In genomic region chr12:26443309-26443708, GRCh38 we compare ENCODE assay signal across 24 cellular contexts.
"Had no signal": no experiment of that assay in that cellular context is flagged by ENCODE, and none has a peak within 500 bp of the region (broad histone marks: within the 10 kb centered on the region; RNA-seq: fewer than 3 reads in every experiment).

No MANE protein-coding gene starts in this region.

- DNase-seq: activated CD4-positive, alpha-beta memory T cell treated with anti-CD3 and anti-CD28 coated beads, Interleukin-2, amount 10 ng/mL, durations not matched to agents 7 days and 5 days; activated CD4-positive, alpha-beta T cell treated with anti-CD3 and anti-CD28 coated beads for 1 hour; activated CD4-positive, alpha-beta T cell treated with anti-CD3 and anti-CD28 coated beads for 4 hours; activated CD4-positive, alpha-beta T cell treated with anti-CD3 and anti-CD28 coated beads, Interleukin-2, amount 10 ng/mL, durations not matched to agents 7 days and 5 days; activated CD4-positive, alpha-beta T cell treated with anti-CD3 and anti-CD28 coated beads, Interleukin-2, amount 50 U/mL, for 4 hours; activated CD8-positive, alpha-beta memory T cell treated with anti-CD3 and anti-CD28 coated beads, Interleukin-2, amount 50 U/mL, for 48 hours; activated gamma-delta T cell treated with Interleukin-2 at 50 U/mL for 16 hours; activated naive CD4-positive, alpha-beta T cell treated with anti-CD3 and anti-CD28 coated beads, Interleukin-2, amount 50 U/mL, for 16 hours; activated naive CD4-positive, alpha-beta T cell treated with Interleukin-2 at 50 U/mL for 16 hours; activated T-cell treated with anti-CD3 and anti-CD28 coated beads for 4 hours; activated T-cell treated with anti-CD3 and anti-CD28 coated beads, Interleukin-2, amount 50 U/mL, for 24 hours; activated T-cell treated with anti-CD3 and anti-CD28 coated beads, Interleukin-2, amount 50 U/mL, for 72 hours; amniotic stem cell; anterior cingulate cortex; brain microvascular endothelial cell; cortex of kidney; dermis blood vessel endothelial cell; effector CD8-positive, alpha-beta T cell; foreskin fibroblast; head of caudate nucleus; T-helper 2 cell had no signal

- ATAC-seq: activated T-cell treated with anti-CD3 and anti-CD28 coated beads, Interleukin-2, amount 50 U/mL, for 72 hours had no signal

- H3K27me3 ChIP-seq: brain microvascular endothelial cell had no signal

- H3K27ac Mint-ChIP-seq: activated CD4-positive, alpha-beta memory T cell treated with anti-CD3 and anti-CD28 coated beads, Interleukin-2, amount 10 ng/mL, durations not matched to agents 7 days and 5 days; activated CD4-positive, alpha-beta T cell treated with anti-CD3 and anti-CD28 coated beads, Interleukin-2, amount 10 ng/mL, durations not matched to agents 7 days and 5 days; activated naive CD8-positive, alpha-beta T cell; activated T-cell treated with anti-CD3 and anti-CD28 coated beads, Interleukin-2, amount 50 U/mL, for 24 hours; activated T-cell treated with anti-CD3 and anti-CD28 coated beads, Interleukin-2, amount 50 U/mL, for 72 hours had no signal

- H3K4me3 Mint-ChIP-seq: activated CD4-positive, alpha-beta memory T cell treated with anti-CD3 and anti-CD28 coated beads, Interleukin-2, amount 10 ng/mL, durations not matched to agents 7 days and 5 days; activated CD4-positive, alpha-beta T cell treated with anti-CD3 and anti-CD28 coated beads, Interleukin-2, amount 10 ng/mL, durations not matched to agents 7 days and 5 days; activated naive CD8-positive, alpha-beta T cell; activated T-cell treated with anti-CD3 and anti-CD28 coated beads, Interleukin-2, amount 50 U/mL, for 24 hours; activated T-cell treated with anti-CD3 and anti-CD28 coated beads, Interleukin-2, amount 50 U/mL, for 72 hours; central memory CD8-positive, alpha-beta T cell had no signal

- H3K4me1 Mint-ChIP-seq: activated CD4-positive, alpha-beta memory T cell treated with anti-CD3 and anti-CD28 coated beads, Interleukin-2, amount 10 ng/mL, durations not matched to agents 7 days and 5 days; activated CD4-positive, alpha-beta T cell treated with anti-CD3 and anti-CD28 coated beads, Interleukin-2, amount 10 ng/mL, durations not matched to agents 7 days and 5 days; central memory CD8-positive, alpha-beta T cell had no signal

- H3K36me3 ChIP-seq: brain microvascular endothelial cell had no signal

- H3K27me3 Mint-ChIP-seq: activated CD4-positive, alpha-beta memory T cell treated with anti-CD3 and anti-CD28 coated beads, Interleukin-2, amount 10 ng/mL, durations not matched to agents 7 days and 5 days; activated CD4-positive, alpha-beta T cell treated with anti-CD3 and anti-CD28 coated beads, Interleukin-2, amount 10 ng/mL, durations not matched to agents 7 days and 5 days; activated naive CD8-positive, alpha-beta T cell; activated T-cell treated with anti-CD3 and anti-CD28 coated beads, Interleukin-2, amount 50 U/mL, for 24 hours; central memory CD8-positive, alpha-beta T cell had no signal

- H3K9me3 Mint-ChIP-seq: activated CD4-positive, alpha-beta memory T cell treated with anti-CD3 and anti-CD28 coated beads, Interleukin-2, amount 10 ng/mL, durations not matched to agents 7 days and 5 days; activated CD4-positive, alpha-beta T cell treated with anti-CD3 and anti-CD28 coated beads, Interleukin-2, amount 10 ng/mL, durations not matched to agents 7 days and 5 days; activated T-cell treated with anti-CD3 and anti-CD28 coated beads, Interleukin-2, amount 50 U/mL, for 24 hours; activated T-cell treated with anti-CD3 and anti-CD28 coated beads, Interleukin-2, amount 50 U/mL, for 72 hours; central memory CD8-positive, alpha-beta T cell had no signal

- H3K27ac ChIP-seq: brain microvascular endothelial cell, epithelial cell of prostate had no signal
